8 cellular contexts compared by ENCODE assay signal in genomic region chr11:12087075-12087775, GRCh38. TPM values are rescaled to one million over a fixed set of nuclear protein-coding genes. Genes with fewer than 3 reads are reported as not detected.
DNase-seq lines count a peak whose midpoint lies in the region; ATAC-seq, FAIRE-seq and TF ChIP-seq lines count a peak whose summit lies in the region.

No MANE protein-coding gene starts in this region.

- peaks cover 3% of the 10 kb centered on the region for H3K36me3 Mint-ChIP-seq in astrocyte (ENCODE audit: low read depth, unreplicated experiment)
- no peaks in the 10 kb centered on the region for H3K36me3 Mint-ChIP-seq in type B pancreatic cell
- no peaks in the 10 kb centered on the region for H3K36me3 Mint-ChIP-seq in endothelial cell (ENCODE audit: low read depth, unreplicated experiment)

- no peaks in the 10 kb centered on the region for H3K36me3 ChIP-seq in astrocyte (ENCODE audit: insufficient read depth, low read length)
- no peaks in the 10 kb centered on the region for H3K36me3 ChIP-seq in left lung

- H3K27ac ChIP-seq in astrocyte (ENCODE audit: low read depth, low read length) (peak overlapping the region; percentile 100), left lung (peak overlapping the region; percentile 80)

- H3K4me3 ChIP-seq in astrocyte (ENCODE audit: insufficient read depth, low read depth, low read length) (peak overlapping the region; percentile 52), left lung (no peak overlapping the region)

- no peaks in the 10 kb centered on the region for H4K20me1 ChIP-seq in astrocyte (ENCODE audit: insufficient read depth, low read length)

- H3K27me3 Mint-ChIP-seq in astrocyte (ENCODE audit: low read depth, unreplicated experiment) (no peaks in the 10 kb centered on the region), type B pancreatic cell (no peaks in the 10 kb centered on the region), endothelial cell (ENCODE audit: unreplicated experiment) (peaks cover 5% of the 10 kb centered on the region)

- peak overlapping the region; percentile 98 for H3K9ac ChIP-seq in astrocyte (ENCODE audit: low read length)

- peaks cover 60% of the 10 kb centered on the region for H3K4me1 ChIP-seq in astrocyte (ENCODE audit: insufficient read depth, low read length)
- peaks cover 35 to 72% of the 10 kb centered on the region in 2 donors for H3K4me1 ChIP-seq in left lung

- H3K9me3 ChIP-seq in astrocyte (ENCODE audit: insufficient read depth, low read depth, low read length) (peaks cover 4% of the 10 kb centered on the region), left lung (no peaks in the 10 kb centered on the region)

- H2AFZ ChIP-seq in astrocyte (ENCODE audit: low read depth, low read length), result no peak overlapping the region

- H3K79me2 ChIP-seq in astrocyte (ENCODE audit: insufficient read depth, low read length), result peaks cover 4% of the 10 kb centered on the region

- FAIRE-seq in astrocyte (lab: Jason Lieb, UNC), result no peak

- DNase-seq in AG08395 (ENCODE audit: low spot score) (peak; percentile 50), astrocyte (ENCODE audit: low read depth) (peak; percentile 71), left lung (peak in 1 of 2 donors; percentile 63), type B pancreatic cell (ENCODE audit: extremely low spot score, unreplicated experiment) (no peak), NCI-H1092 treated with DMSO at 0.1 percent for 48 hours (lab: John Stamatoyannopoulos, UW) (no peak), endothelial cell (ENCODE audit: low spot score) (no peak)

- H3K27me3 ChIP-seq in astrocyte (ENCODE audit: insufficient read depth, low read length), result no peaks in the 10 kb centered on the region
- H3K27me3 ChIP-seq in left lung, result no peaks in the 10 kb centered on the region

- TF ChIP-seq CTCF in astrocyte (IDR thresholded peaks at IDR 0.05; ENCODE audit: insufficient read depth, low read depth, low read length) (peak; percentile 22), left lung (IDR thresholded peaks at IDR 0.05) (peak; percentile 9 to 39), type B pancreatic cell (conservative IDR thresholded peaks at IDR 0.05) (no peak), endothelial cell (IDR thresholded peaks at IDR 0.05; ENCODE audit: unreplicated experiment) (no peak)

- H3K4me3 Mint-ChIP-seq in astrocyte (ENCODE audit: unreplicated experiment) (peak overlapping the region; percentile 77), type B pancreatic cell (no peak overlapping the region), endothelial cell (ENCODE audit: unreplicated experiment) (no peak overlapping the region)

- H3K9me3 Mint-ChIP-seq in astrocyte (ENCODE audit: unreplicated experiment) (peaks cover 2% of the 10 kb centered on the region), type B pancreatic cell (no peaks in the 10 kb centered on the region), endothelial cell (ENCODE audit: unreplicated experiment) (no peaks in the 10 kb centered on the region)

- H3K27ac Mint-ChIP-seq in astrocyte (ENCODE audit: unreplicated experiment) (peak overlapping the region; percentile 100), type B pancreatic cell (peak overlapping the region; percentile 77), endothelial cell (ENCODE audit: unreplicated experiment) (no peak overlapping the region)

- H3K4me2 ChIP-seq in astrocyte (ENCODE audit: low read length), result peak overlapping the region; percentile 91

- intact Hi-C loops in left lung (cut with DNase I), result no loop called here

- H3K4me1 Mint-ChIP-seq in astrocyte (ENCODE audit: low read depth, unreplicated experiment) (peaks cover 62% of the 10 kb centered on the region), type B pancreatic cell (ENCODE audit: unreplicated experiment) (peaks cover 38% of the 10 kb centered on the region), endothelial cell (ENCODE audit: unreplicated experiment) (peaks cover 49% of the 10 kb centered on the region)

- peak; percentile 58 for ATAC-seq in GM21576 (IDR thresholded peaks at IDR 0.05; ENCODE audit: unreplicated experiment)
- peak; percentile 40 for ATAC-seq in left lung

TF ChIP-seq in PFSK-1, 5 proteins besides CTCF, POLR2A, EP300 and RAD21:
- TF ChIP-seq TAF1 (IDR thresholded peaks at IDR 0.05; ENCODE audit: borderline replicate concordance, insufficient read depth, low read length) (peak; percentile 9; the same call in 1 of the 2 replicates), REST (IDR thresholded peaks at IDR 0.05; ENCODE audit: insufficient read depth in 1 of 2, low read depth in 2 of 2, low read length in 2 of 2) (no peak), SIN3A (IDR thresholded peaks at IDR 0.05; ENCODE audit: borderline replicate concordance, insufficient read depth, low read length) (no peak), FOXP2 (optimal IDR thresholded peaks at IDR 0.05; ENCODE audit: borderline replicate concordance, extremely low read depth, extremely low read length, insufficient read depth) (no peak), POLR2AphosphoS5 (IDR thresholded peaks at IDR 0.05; ENCODE audit: low read depth, low read length) (no peak)
TF ChIP-seq in PFSK-1: peak in this region for 1.

RNA-seq across cellular contexts. Expression of gene MICAL2, which starts 23.2 kb away (rescaled TPM):
- 44.2 TPM for polyA plus RNA-seq in PFSK-1 (2012; ENCODE audit: insufficient read length, low read depth)
- total RNA-seq in astrocyte (357 and 471 TPM in 2 replicates), left lung (100 to 1,000 TPM; 242 to 293 TPM), type B pancreatic cell (ENCODE audit: low replicate concordance) (35.7 and 38.0 TPM in 2 replicates), endothelial cell (ENCODE audit: unreplicated experiment) (21.7 TPM)

Comparison
In these comparisons a context has a peak if more than half of its experiments do, and no peak if none do; other contexts are left out.
1. DNase-seq: peak in AG08395 (single experiment) and astrocyte (single experiment); none in type B pancreatic cell (single experiment), NCI-H1092 treated with DMSO at 0.1 percent for 48 hours (single experiment) and endothelial cell (single experiment).
2. CTCF ChIP-seq: peak in astrocyte (single experiment) and left lung (2 of 2); none in type B pancreatic cell (single experiment) and endothelial cell (single experiment).